In genomic region chr20:63071541-63072181, GRCh38 we compare ENCODE assay signal across 8 cellular contexts.
DNase-seq lines count a peak whose midpoint lies in the region; ATAC-seq and TF ChIP-seq lines count a peak whose summit lies in the region.

No MANE protein-coding gene starts in this region.

- H3K27me3 ChIP-seq in BJ (ENCODE audit: control insufficient read depth, insufficient read depth, low read length) (peaks cover 4% of the 10 kb centered on the region), lower lobe of right lung (ENCODE audit: low read depth) (peaks cover 74% of the 10 kb centered on the region)

- DNase-seq in BJ (ENCODE audit: low read depth) (peak; percentile 14), HS-5 (ENCODE audit: low read depth) (peak; percentile 96), lower lobe of right lung (peak; percentile 40), inferior parietal cortex (ENCODE audit: extremely low spot score) (no peak), GM13977 (ENCODE audit: low spot score) (no peak)
- peak; percentile 45 for DNase-seq in activated naive CD4-positive, alpha-beta T cell treated with anti-CD3 and anti-CD28 coated beads, Interleukin-2, amount 50 U/mL, for 16 hours
- DNase-seq in T-helper 2 cell treated with Interferon-gamma antibody and Interleukin-4, amounts not matched to agents 5 μg/mL and 100 μg/mL, for 36 hours (ENCODE audit: low spot score): no peak

- H3K9me3 Mint-ChIP-seq in T-helper 2 cell treated with Interferon-gamma antibody and Interleukin-4, amounts not matched to agents 5 μg/mL and 100 μg/mL, for 36 hours: no peaks in the 10 kb centered on the region

- H3K4me3 Mint-ChIP-seq in T-helper 2 cell treated with Interferon-gamma antibody and Interleukin-4, amounts not matched to agents 5 μg/mL and 100 μg/mL, for 36 hours: no peak overlapping the region

- no peaks in the 10 kb centered on the region for H3K36me3 Mint-ChIP-seq in T-helper 2 cell treated with Interferon-gamma antibody and Interleukin-4, amounts not matched to agents 5 μg/mL and 100 μg/mL, for 36 hours (ENCODE audit: low read depth)

- TF ChIP-seq CTCF in BJ (IDR thresholded peaks at IDR 0.05; ENCODE audit: insufficient read depth, low read depth, low read length): no peak
- no peak for TF ChIP-seq CTCF in lower lobe of right lung (IDR thresholded peaks at IDR 0.05)
- no peak for TF ChIP-seq CTCF in GM13977 (IDR thresholded peaks at IDR 0.05; ENCODE audit: extremely low read depth, insufficient read depth, missing control alignments)

- no peak for ATAC-seq in lower lobe of right lung
- no peak for ATAC-seq in HG03354 (IDR thresholded peaks at IDR 0.05; ENCODE audit: poor library complexity, severe bottlenecking, unreplicated experiment)

- POLR2A ChIA-PET in BJ (lab: Charles Lee): no interaction called here

- H3K4me3 ChIP-seq in BJ (ENCODE audit: low read depth, low read length): no peak overlapping the region
- H3K4me3 ChIP-seq in lower lobe of right lung: no peak overlapping the region

- CTCF ChIA-PET in BJ (lab: Yijun Ruan, JAX): interaction anchor here (1.4 to 1.9 kb wide), 2 partner anchors 13 to 16 kb away, joined by 3 to 9 read pairs; no protein-coding TSS in a partner anchor

- intact Hi-C loops in lower lobe of right lung (cut with DNase I): no loop called here

- no peaks in the 10 kb centered on the region for H3K9me3 ChIP-seq in lower lobe of right lung

- H3K4me1 Mint-ChIP-seq in T-helper 2 cell treated with Interferon-gamma antibody and Interleukin-4, amounts not matched to agents 5 μg/mL and 100 μg/mL, for 36 hours (ENCODE audit: low read depth): no peaks in the 10 kb centered on the region

- H3K4me1 ChIP-seq in lower lobe of right lung: no peaks in the 10 kb centered on the region

- peaks cover 20% of the 10 kb centered on the region for H3K27me3 Mint-ChIP-seq in T-helper 2 cell treated with Interferon-gamma antibody and Interleukin-4, amounts not matched to agents 5 μg/mL and 100 μg/mL, for 36 hours (ENCODE audit: low read depth)

- H3K36me3 ChIP-seq in BJ (ENCODE audit: control insufficient read depth, insufficient read depth, low read length) (no peaks in the 10 kb centered on the region), lower lobe of right lung (no peaks in the 10 kb centered on the region)

- H3K27ac ChIP-seq in lower lobe of right lung: no peak overlapping the region

- in situ Hi-C loops in GM13977 (cut with MboI; ENCODE audit: low pct_unique_long_range_greater_than_20kb, low sequenced_read_pairs, unreplicated experiment): no loop called here

- no peak overlapping the region for H3K27ac Mint-ChIP-seq in T-helper 2 cell treated with Interferon-gamma antibody and Interleukin-4, amounts not matched to agents 5 μg/mL and 100 μg/mL, for 36 hours

Comparison
In these comparisons a context has a peak if more than half of its experiments do, and no peak if none do; other contexts are left out.
1. DNase-seq: peak in BJ (single experiment), HS-5 (single experiment), activated naive CD4-positive, alpha-beta T cell treated with anti-CD3 and anti-CD28 coated beads, Interleukin-2, amount 50 U/mL, for 16 hours (single experiment) and lower lobe of right lung (single experiment); none in T-helper 2 cell treated with Interferon-gamma antibody and Interleukin-4, amounts not matched to agents 5 μg/mL and 100 μg/mL, for 36 hours (single experiment), inferior parietal cortex (single experiment) and GM13977 (single experiment).